Comparison of ENCODE assay signal across 1 cellular context in genomic region chr6:166394036-166394892, GRCh38.
TF ChIP-seq lines count a peak whose summit lies in the region.

No MANE protein-coding gene starts in this region.

TF ChIP-seq in K562, 482 proteins besides CTCF, POLR2A, EP300 and RAD21 (continued from another document):
- TF ChIP-seq CHD4 (IDR thresholded peaks at IDR 0.05; ENCODE audit: insufficient read depth, insufficient replicate concordance, low read depth, low read length, poor library complexity, severe bottlenecking) (no peak), ZHX1 (conservative IDR thresholded peaks at IDR 0.05; ENCODE audit: low read length) (no peak), RBM14 (IDR thresholded peaks at IDR 0.05; ENCODE audit: borderline replicate concordance, insufficient read depth, low read depth, low read length) (no peak), CEBPG (CRISPR knock-in tag; IDR thresholded peaks at IDR 0.05) (no peak), CEBPG (tag; conservative IDR thresholded peaks at IDR 0.05 in 1 of 2, IDR thresholded peaks at IDR 0.05 in 1 of 2) (no peak), ATF2 (CRISPR knock-in tag; IDR thresholded peaks at IDR 0.05) (no peak), UBTF (IDR thresholded peaks at IDR 0.05; ENCODE audit: borderline replicate concordance in 1 of 2, low read depth in 2 of 2, low read length in 2 of 2) (no peak), MTA3 (IDR thresholded peaks at IDR 0.05; ENCODE audit: borderline replicate concordance) (no peak), U2AF2 (optimal IDR thresholded peaks at IDR 0.05; ENCODE audit: low read depth, low read length) (no peak)
